ENCODE assay signal across 23 cellular contexts in the genomic region with DNA sequence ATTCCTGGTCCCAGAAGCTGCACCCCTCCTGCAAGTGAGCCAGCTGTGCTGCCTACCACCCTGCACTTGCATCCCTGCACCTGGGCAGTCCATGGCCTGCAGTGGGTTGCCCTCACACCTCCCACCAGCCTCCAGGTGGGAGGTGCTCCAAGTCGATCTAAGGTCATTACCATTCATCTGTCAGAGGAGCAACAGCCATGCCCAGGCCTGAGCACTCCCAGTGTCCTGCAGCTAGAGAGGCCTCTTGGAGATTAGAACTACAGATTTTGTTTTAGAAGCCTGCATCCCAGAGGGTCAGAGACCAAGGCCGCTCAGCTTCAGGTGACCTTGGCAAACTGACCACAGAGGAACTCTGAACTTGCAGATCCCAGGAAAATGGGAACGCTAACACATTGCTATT. TPM values are rescaled to one million over a fixed set of nuclear protein-coding genes. Genes with fewer than 3 reads are reported as not detected.
"Had no signal": no experiment of that assay in that cellular context is flagged by ENCODE, and none has a peak within 500 bp of the region (broad histone marks: within the 10 kb centered on the region; RNA-seq: fewer than 3 reads in every experiment).

No MANE protein-coding gene starts in this region.

- H3K36me3 ChIP-seq: brain microvascular endothelial cell, esophagus squamous epithelium, right atrium auricular region, upper lobe of left lung, WERI-Rb-1 had no signal

- H3K27ac ChIP-seq: brain microvascular endothelial cell, esophagus squamous epithelium, right atrium auricular region, upper lobe of left lung, WERI-Rb-1 had no signal

- H3K27me3 ChIP-seq: brain microvascular endothelial cell, right atrium auricular region, upper lobe of left lung had no signal

- FAIRE-seq: endothelial cell of umbilical vein had no signal

- H3K4me3 ChIP-seq: esophagus squamous epithelium, lung, right atrium auricular region, smooth muscle cell, upper lobe of left lung had no signal

- DNase-seq: activated CD4-positive, alpha-beta T cell treated with anti-CD3 and anti-CD28 coated beads for 36 hours; activated CD8-positive, alpha-beta memory T cell treated with anti-CD3 and anti-CD28 coated beads, Interleukin-2, amount 50 U/mL, for 4 hours; activated CD8-positive, alpha-beta T cell treated with anti-CD3 and anti-CD28 coated beads for 36 hours; activated gamma-delta T cell treated with Interleukin-2 at 50 U/mL for 16 hours; brain microvascular endothelial cell; cortex of kidney; effector CD4-positive, alpha-beta T cell; esophagus squamous epithelium; hypothalamus; immature natural killer cell; midbrain; stimulated activated naive CD8-positive, alpha-beta T cell treated with anti-CD3 and anti-CD28 coated beads, Interleukin-15, amount 100 ng/mL, for 72 hours; T-helper 17 cell; upper lobe of left lung had no signal

- H3K4me2 ChIP-seq: smooth muscle cell had no signal

- H3K9me3 ChIP-seq: esophagus squamous epithelium, right atrium auricular region, upper lobe of left lung had no signal

- ATAC-seq: activated CD4-positive, alpha-beta T cell treated with anti-CD3 and anti-CD28 coated beads for 36 hours; activated CD8-positive, alpha-beta T cell treated with anti-CD3 and anti-CD28 coated beads for 36 hours; stimulated activated naive CD8-positive, alpha-beta T cell treated with anti-CD3 and anti-CD28 coated beads, Interleukin-15, amount 100 ng/mL, for 72 hours; T-helper 17 cell had no signal

RNA-seq across cellular contexts. Expression of a gene that starts 32.9 kb away (rescaled TPM):
- total RNA-seq: activated CD4-positive, alpha-beta T cell treated with anti-CD3 and anti-CD28 coated beads for 36 hours; activated CD8-positive, alpha-beta T cell treated with anti-CD3 and anti-CD28 coated beads for 36 hours; endothelial cell of umbilical vein; esophagus squamous epithelium; fibroblast of villous mesenchyme; myocyte; neural crest cell; right atrium auricular region; smooth muscle cell; T-helper 17 cell; temporal lobe; upper lobe of left lung had no signal
- polyA plus RNA-seq: endothelial cell of umbilical vein, immature natural killer cell, smooth muscle cell had no signal

RNA-seq across cellular contexts. Expression of a gene that starts 39.3 kb away (rescaled TPM):
- total RNA-seq: activated CD4-positive, alpha-beta T cell treated with anti-CD3 and anti-CD28 coated beads for 36 hours; activated CD8-positive, alpha-beta T cell treated with anti-CD3 and anti-CD28 coated beads for 36 hours; endothelial cell of umbilical vein; fibroblast of villous mesenchyme; myocyte; smooth muscle cell; temporal lobe had no signal
- polyA plus RNA-seq: smooth muscle cell had no signal
